In the genomic region with DNA sequence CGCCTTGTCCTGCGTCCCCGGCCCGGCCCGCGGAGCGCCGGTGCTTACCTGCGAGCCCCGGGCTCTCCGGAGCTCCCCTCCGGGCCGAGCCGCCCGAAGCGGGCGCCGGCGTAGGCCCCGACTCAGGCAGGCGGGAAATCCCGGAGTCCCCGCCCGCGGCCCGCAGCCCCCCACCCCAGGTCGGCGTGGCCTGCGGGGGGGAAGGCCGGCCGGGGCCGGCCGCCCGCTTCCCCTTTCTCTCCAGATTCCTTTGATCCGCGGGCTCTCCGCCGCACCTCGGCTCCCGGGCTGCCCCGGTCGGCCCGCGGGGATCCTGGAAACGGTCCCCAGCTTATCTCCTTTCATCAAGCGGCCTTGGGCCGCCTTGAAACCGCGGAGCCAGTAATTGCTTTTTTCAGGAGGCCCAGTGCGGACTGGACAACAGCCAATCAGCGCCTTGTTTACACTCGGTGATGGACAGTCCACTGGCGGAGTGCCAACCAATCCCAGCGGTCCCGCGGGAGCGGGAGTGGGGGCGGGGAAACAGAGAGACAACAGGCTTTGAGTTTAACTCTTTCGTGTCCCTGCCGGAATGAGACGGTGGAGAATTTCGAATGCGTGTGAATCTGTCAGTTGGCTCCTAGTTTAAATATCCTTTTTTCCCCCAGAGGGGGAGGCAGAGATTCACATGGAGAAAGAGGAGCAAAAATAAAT, we compare ENCODE assay signal across 8 cellular contexts. TPM values are rescaled to one million over a fixed set of nuclear protein-coding genes. Genes with fewer than 3 reads are reported as not detected.
DNase-seq lines count a peak whose midpoint lies in the region; ATAC-seq and TF ChIP-seq lines count a peak whose summit lies in the region.

No MANE protein-coding gene starts in this region.

- peak overlapping the region; percentile 78 for H3K4me2 ChIP-seq in HCT116 (ENCODE audit: low read length)

- CTCF ChIA-PET in HCT116 (lab: Charles Lee): interaction anchor here (0.6 to 1.4 kb wide), 3 partner anchors 64 to 84 kb away, joined by 4 to 5 read pairs (median 5); no protein-coding TSS in a partner anchor
- CTCF ChIA-PET in activated CD8-positive, alpha-beta T cell treated with anti-CD3 and anti-CD28 coated beads, Interleukin-2, amount 10 ng/mL, durations not matched to agents 7 days and 5 days (lab: Charles Lee): no interaction called here

- H3K4me3 Mint-ChIP-seq in activated CD8-positive, alpha-beta T cell treated with anti-CD3 and anti-CD28 coated beads, Interleukin-2, amount 10 ng/mL, durations not matched to agents 7 days and 5 days: peak overlapping the region; percentile 17

- DNase-seq in C1 segment of cervical spinal cord (lab: John Stamatoyannopoulos, UW): peak; percentile 83 to 100 (median 98)
- DNase-seq in HCT116 (ENCODE audit: low read depth, low spot score): peak; percentile 100
- peak; percentile 100 for DNase-seq in NCI-H460 (ENCODE audit: extremely low read depth, low read depth)
- peak; percentile 45 for DNase-seq in activated CD8-positive, alpha-beta T cell treated with anti-CD3 and anti-CD28 coated beads, Interleukin-2, amount 10 ng/mL, durations not matched to agents 7 days and 5 days
- DNase-seq in esophagus muscularis mucosa (ENCODE audit: extremely low spot score): peak; percentile 100
- peak; percentile 60 for DNase-seq in stimulated activated CD8-positive, alpha-beta memory T cell treated with anti-CD3 and anti-CD28 coated beads, Interleukin-7, amount 100 ng/mL, for 24 hours (ENCODE audit: low read depth)

- WGBS in esophagus muscularis mucosa: 0% methylated on average over 5 of the region's 63 CpGs

- H3K4me1 Mint-ChIP-seq in activated CD8-positive, alpha-beta T cell treated with anti-CD3 and anti-CD28 coated beads, Interleukin-2, amount 10 ng/mL, durations not matched to agents 7 days and 5 days (ENCODE audit: low read depth): peaks cover 18% of the 10 kb centered on the region

- RAD21 ChIA-PET in HCT116 (lab: Charles Lee; ENCODE audit: low non-redundant PET in 1 of 2, low total read pairs in 2 of 2, uncharacterized antibody in 2 of 2, unreplicated experiment in 2 of 2): no interaction called here

- H3K4me1 ChIP-seq in HCT116 (ENCODE audit: control insufficient read depth in 1 of 2, insufficient read depth in 2 of 2, low read length in 2 of 2) (peaks cover 35 to 57% of the 10 kb centered on the region in 2 experiments), esophagus muscularis mucosa (peaks cover 43 to 70% (median 68%) of the 10 kb centered on the region in 4 donors), mononuclear cell (ENCODE audit: insufficient read depth, low read length) (peaks cover 68% of the 10 kb centered on the region)

- no peaks in the 10 kb centered on the region for H3K9me2 ChIP-seq in HCT116 (ENCODE audit: insufficient read depth)

- peaks cover 2 to 4% of the 10 kb centered on the region in 2 experiments; a peak in 2 of 4 replicates for H3K36me3 ChIP-seq in HCT116 (ENCODE audit: control insufficient read depth in 1 of 2, insufficient read depth in 2 of 2, low read length in 2 of 2)
- no peaks in the 10 kb centered on the region for H3K36me3 ChIP-seq in esophagus muscularis mucosa

- peak overlapping the region; percentile 75 to 81 for H3K4me3 ChIP-seq in HCT116 (replicated peaks in 1 of 2; ENCODE audit: low read depth in 1 of 2, low read length in 2 of 2)
- peak overlapping the region; percentile 79 to 95 (median 90) for H3K4me3 ChIP-seq in esophagus muscularis mucosa
- H3K4me3 ChIP-seq in mononuclear cell (ENCODE audit: low read length): peak overlapping the region; percentile 41

- peak; percentile 29 for ATAC-seq in HCT116
- ATAC-seq in activated CD8-positive, alpha-beta T cell treated with anti-CD3 and anti-CD28 coated beads, Interleukin-2, amount 10 ng/mL, durations not matched to agents 7 days and 5 days: no peak
- no peak for ATAC-seq in GM19023 (IDR thresholded peaks at IDR 0.05; ENCODE audit: unreplicated experiment)

- TF ChIP-seq CTCF in HCT116 (IDR thresholded peaks at IDR 0.05 in 2 of 3, conservative IDR thresholded peaks at IDR 0.05 in 1 of 3; ENCODE audit: borderline replicate concordance in 1 of 3, insufficient read depth in 1 of 3, low read depth in 2 of 3, low read length in 2 of 3): no peak; a peak in 1 of 6 replicates
- TF ChIP-seq CTCF in esophagus muscularis mucosa (IDR thresholded peaks at IDR 0.05): no peak

- peak; percentile 46 for TF ChIP-seq POLR2A in HCT116 (IDR thresholded peaks at IDR 0.05; ENCODE audit: borderline replicate concordance, extremely low read depth, insufficient read depth, insufficient read length)
- TF ChIP-seq POLR2A in esophagus muscularis mucosa (IDR thresholded peaks at IDR 0.05; ENCODE audit: low read depth): peak; percentile 75

- H3K27me3 ChIP-seq in HCT116 (ENCODE audit: insufficient read depth, low read length) (no peaks in the 10 kb centered on the region), esophagus muscularis mucosa (no peaks in the 10 kb centered on the region), mononuclear cell (ENCODE audit: insufficient read depth, low read length) (peaks cover 59% of the 10 kb centered on the region)

- H3K79me2 ChIP-seq in HCT116 (ENCODE audit: insufficient read depth, low read length): peaks cover 53% of the 10 kb centered on the region

- H3K9ac ChIP-seq in HCT116 (ENCODE audit: low read length): peak overlapping the region; percentile 89

- H3K27ac ChIP-seq in HCT116 (ENCODE audit: low read depth, low read length) (peak overlapping the region; percentile 97), esophagus muscularis mucosa (replicated peaks in 1 of 4) (peak overlapping the region; percentile 96 to 100 (median 99))

- peaks cover 8% of the 10 kb centered on the region for H3K36me3 Mint-ChIP-seq in activated CD8-positive, alpha-beta T cell treated with anti-CD3 and anti-CD28 coated beads, Interleukin-2, amount 10 ng/mL, durations not matched to agents 7 days and 5 days (ENCODE audit: low read depth)

- POLR2A ChIA-PET in HCT116 (lab: Charles Lee): interaction anchor here (0.7 to 1.3 kb wide), 3 partner anchors 14 to 85 kb away, joined by 3 to 6 read pairs (median 4); no protein-coding TSS in a partner anchor
- POLR2A ChIA-PET in activated CD8-positive, alpha-beta T cell treated with anti-CD3 and anti-CD28 coated beads, Interleukin-2, amount 10 ng/mL, durations not matched to agents 7 days and 5 days (lab: Charles Lee): no interaction called here

- no peak overlapping the region for H2AFZ ChIP-seq in HCT116 (ENCODE audit: low read depth, low read length, poor library complexity, severe bottlenecking)

- no TSS peak for BruUV-seq in HCT116 (replicated peaks; lab: Mats Ljungman, UMichigan)

- H4K20me1 ChIP-seq in HCT116 (ENCODE audit: insufficient read depth): no peaks in the 10 kb centered on the region

- peaks cover 55% of the 10 kb centered on the region for H3K27me3 Mint-ChIP-seq in activated CD8-positive, alpha-beta T cell treated with anti-CD3 and anti-CD28 coated beads, Interleukin-2, amount 10 ng/mL, durations not matched to agents 7 days and 5 days (ENCODE audit: low read depth)

- no peak overlapping the region for H3K27ac Mint-ChIP-seq in activated CD8-positive, alpha-beta T cell treated with anti-CD3 and anti-CD28 coated beads, Interleukin-2, amount 10 ng/mL, durations not matched to agents 7 days and 5 days

- no peak for TF ChIP-seq EP300 in esophagus muscularis mucosa (IDR thresholded peaks at IDR 0.05)

- TF ChIP-seq RAD21 in HCT116 (IDR thresholded peaks at IDR 0.05; ENCODE audit: low read depth): no peak

- H3K9me3 ChIP-seq in HCT116 (ENCODE audit: control insufficient read depth in 1 of 2, insufficient read depth in 1 of 2, low read depth in 1 of 2, low read length in 2 of 2) (no peaks in the 10 kb centered on the region), esophagus muscularis mucosa (no peaks in the 10 kb centered on the region), mononuclear cell (ENCODE audit: low read depth, low read length) (no peaks in the 10 kb centered on the region)

- no peaks in the 10 kb centered on the region for H3K9me3 Mint-ChIP-seq in activated CD8-positive, alpha-beta T cell treated with anti-CD3 and anti-CD28 coated beads, Interleukin-2, amount 10 ng/mL, durations not matched to agents 7 days and 5 days (ENCODE audit: insufficient read depth)

- intact Hi-C loops in HCT116 (cut with micrococcal nuclease) (loop anchor here (2.0 kb wide), 4 partner anchors 29 to 99 kb away; a partner anchor contains a TSS), esophagus muscularis mucosa (cut with DNase I) (loop anchor here (5.0 kb wide), 1 partner anchor 102 kb away; no protein-coding TSS in a partner anchor)

TF ChIP-seq in HCT116, 20 proteins besides CTCF, POLR2A, EP300 and RAD21 (continues in another document):
- TF ChIP-seq, protein P1, sequence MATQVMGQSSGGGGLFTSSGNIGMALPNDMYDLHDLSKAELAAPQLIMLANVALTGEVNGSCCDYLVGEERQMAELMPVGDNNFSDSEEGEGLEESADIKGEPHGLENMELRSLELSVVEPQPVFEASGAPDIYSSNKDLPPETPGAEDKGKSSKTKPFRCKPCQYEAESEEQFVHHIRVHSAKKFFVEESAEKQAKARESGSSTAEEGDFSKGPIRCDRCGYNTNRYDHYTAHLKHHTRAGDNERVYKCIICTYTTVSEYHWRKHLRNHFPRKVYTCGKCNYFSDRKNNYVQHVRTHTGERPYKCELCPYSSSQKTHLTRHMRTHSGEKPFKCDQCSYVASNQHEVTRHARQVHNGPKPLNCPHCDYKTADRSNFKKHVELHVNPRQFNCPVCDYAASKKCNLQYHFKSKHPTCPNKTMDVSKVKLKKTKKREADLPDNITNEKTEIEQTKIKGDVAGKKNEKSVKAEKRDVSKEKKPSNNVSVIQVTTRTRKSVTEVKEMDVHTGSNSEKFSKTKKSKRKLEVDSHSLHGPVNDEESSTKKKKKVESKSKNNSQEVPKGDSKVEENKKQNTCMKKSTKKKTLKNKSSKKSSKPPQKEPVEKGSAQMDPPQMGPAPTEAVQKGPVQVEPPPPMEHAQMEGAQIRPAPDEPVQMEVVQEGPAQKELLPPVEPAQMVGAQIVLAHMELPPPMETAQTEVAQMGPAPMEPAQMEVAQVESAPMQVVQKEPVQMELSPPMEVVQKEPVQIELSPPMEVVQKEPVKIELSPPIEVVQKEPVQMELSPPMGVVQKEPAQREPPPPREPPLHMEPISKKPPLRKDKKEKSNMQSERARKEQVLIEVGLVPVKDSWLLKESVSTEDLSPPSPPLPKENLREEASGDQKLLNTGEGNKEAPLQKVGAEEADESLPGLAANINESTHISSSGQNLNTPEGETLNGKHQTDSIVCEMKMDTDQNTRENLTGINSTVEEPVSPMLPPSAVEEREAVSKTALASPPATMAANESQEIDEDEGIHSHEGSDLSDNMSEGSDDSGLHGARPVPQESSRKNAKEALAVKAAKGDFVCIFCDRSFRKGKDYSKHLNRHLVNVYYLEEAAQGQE (IDR thresholded peaks at IDR 0.05; ENCODE audit: low read depth): no peak

RNA-seq across cellular contexts. Expression of a gene that starts 1.4 kb away (rescaled TPM):
- 45.2 TPM for total RNA-seq in HCT116 (2021; ENCODE audit: unreplicated experiment)
- 16.1 and 18.2 TPM in 2 replicates for polyA plus RNA-seq in HCT116 (2012)
- 6.0 and 6.7 TPM in 2 replicates for total RNA-seq in NCI-H460 (2014; rRNA removed; shearing (Covaris generic))
- polyA plus RNA-seq in NCI-H460 (2014; cell fraction: nucleus; rRNA removed): 12.5 and 13.5 TPM in 2 replicates
- under 1 TPM; 0.87 to 0.91 TPM for total RNA-seq in activated CD8-positive, alpha-beta T cell treated with anti-CD3 and anti-CD28 coated beads, Interleukin-2, amount 10 ng/mL, durations not matched to agents 7 days and 5 days
- total RNA-seq in esophagus muscularis mucosa: 10 to 100 TPM; 15.9 to 38.1 (median 21.1) TPM
- total RNA-seq in mononuclear cell: 2.0 TPM

Comparison
In these comparisons a context has a peak if more than half of its experiments do, and no peak if none do; other contexts are left out.
1. DNase-seq: peak in every context shown above with its lines; median percentile 100 in HCT116; 100 in NCI-H460; 100 in esophagus muscularis mucosa; 98 in C1 segment of cervical spinal cord; 60 in stimulated activated CD8-positive, alpha-beta memory T cell treated with anti-CD3 and anti-CD28 coated beads, Interleukin-7, amount 100 ng/mL, for 24 hours; 45 in activated CD8-positive, alpha-beta T cell treated with anti-CD3 and anti-CD28 coated beads, Interleukin-2, amount 10 ng/mL, durations not matched to agents 7 days and 5 days.